In the genomic region with DNA sequence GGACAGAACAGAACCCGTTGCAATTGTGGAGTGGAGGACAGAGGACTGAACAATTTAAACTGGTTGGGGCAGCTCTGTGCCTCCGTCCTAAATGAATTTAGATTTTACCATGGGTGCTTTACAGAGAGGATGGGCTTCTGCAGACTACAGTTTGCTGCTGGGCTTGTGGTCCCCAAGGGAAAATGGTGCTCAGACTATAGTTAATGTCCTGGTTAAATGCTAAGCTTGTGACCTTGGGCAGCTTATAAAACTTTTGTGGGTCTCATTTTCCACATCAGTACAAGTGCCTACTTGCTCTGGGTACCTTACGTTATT, we compare ENCODE assay signal across 1 cellular context.
TF ChIP-seq lines count a peak whose summit lies in the region.

No MANE protein-coding gene starts in this region.

TF ChIP-seq in H1, 55 proteins besides CTCF, POLR2A, EP300 and RAD21:
- TF ChIP-seq, protein P1, sequence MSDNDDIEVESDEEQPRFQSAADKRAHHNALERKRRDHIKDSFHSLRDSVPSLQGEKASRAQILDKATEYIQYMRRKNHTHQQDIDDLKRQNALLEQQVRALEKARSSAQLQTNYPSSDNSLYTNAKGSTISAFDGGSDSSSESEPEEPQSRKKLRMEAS (IDR thresholded peaks at IDR 0.05), result no peak
- TF ChIP-seq CHD2 (IDR thresholded peaks at IDR 0.05; ENCODE audit: low read length), result no peak
